Comparison of ENCODE assay signal across 1 cellular context in genomic region chr1:156077430-156077760, GRCh38.
TF ChIP-seq lines count a peak whose summit lies in the region.

No MANE protein-coding gene starts in this region.

TF ChIP-seq in GM12878, 131 proteins besides CTCF, POLR2A, EP300 and RAD21:
- no peak for TF ChIP-seq RB1 (IDR thresholded peaks at IDR 0.05; ENCODE audit: borderline replicate concordance)
- TF ChIP-seq MLLT1 (IDR thresholded peaks at IDR 0.05) = peak; percentile 36; the same call in 1 of the 2 replicates
